26 cellular contexts compared by ENCODE assay signal in genomic region chr12:33180921-33181320, GRCh38.
A peak's percentile ranks its signal among the peaks of the same experiment; 100 is the strongest.
DNase-seq lines count a peak whose midpoint lies in the region; ATAC-seq, FAIRE-seq and TF ChIP-seq lines count a peak whose summit lies in the region.
"Had no signal": no experiment of that assay in that cellular context is flagged by ENCODE, and none has a peak within 500 bp of the region (broad histone marks: within the 10 kb centered on the region; RNA-seq: fewer than 3 reads in every experiment).

No MANE protein-coding gene starts in this region.

- BruUV-seq in HepG2 (replicated peaks; lab: Mats Ljungman, UMichigan) = no TSS peak

- H3K9me3 ChIP-seq in HepG2 (ENCODE audit: low read length) = no peaks in the 10 kb centered on the region; the same call in 1 of the 2 replicates
- H3K9me3 ChIP-seq in right lobe of liver = no peaks in the 10 kb centered on the region
- H3K9me3 ChIP-seq in SJCRH30 (replicated peaks) = no peaks in the 10 kb centered on the region
- H3K9me3 ChIP-seq: A549, esophagus squamous epithelium, pancreas had no signal

- H3K4me2 ChIP-seq in HepG2 (ENCODE audit: low read depth, low read length) = no peak overlapping the region
- H3K4me2 ChIP-seq: A549 had no signal

- in situ Hi-C loops in HepG2 (cut with HindIII; ENCODE audit: extremely low pct_ligation_motif_present, low pct_unique_long_range_greater_than_20kb) = no loop called here

- TF ChIP-seq CTCF in HepG2 (CRISPR knock-in tag; IDR thresholded peaks at IDR 0.05) (no peak), right lobe of liver (IDR thresholded peaks at IDR 0.05) (no peak)

- no peaks in the 10 kb centered on the region for H3K79me2 ChIP-seq in HepG2 (ENCODE audit: insufficient read depth, low read length)

- POLR2A ChIA-PET in HepG2 (lab: Yijun Ruan, JAX) = no interaction called here

- TF ChIP-seq POLR2A in HepG2 (IDR thresholded peaks at IDR 0.05; ENCODE audit: insufficient read depth in 1 of 2, low read depth in 2 of 2, low read length in 2 of 2) (no peak), right lobe of liver (IDR thresholded peaks at IDR 0.05) (no peak)

- H3K27me3 ChIP-seq in HepG2 (ENCODE audit: control insufficient read depth in 1 of 2, insufficient read depth in 2 of 2, low read length in 2 of 2) (no peaks in the 10 kb centered on the region), right lobe of liver (no peaks in the 10 kb centered on the region), SJCRH30 (no peaks in the 10 kb centered on the region)
- H3K27me3 ChIP-seq: esophagus squamous epithelium, pancreas had no signal

- H3K36me3 ChIP-seq in HepG2 (replicated peaks in 1 of 2; ENCODE audit: control insufficient read depth in 1 of 2, insufficient read depth in 2 of 2, low read length in 2 of 2) = no peaks in the 10 kb centered on the region
- no peaks in the 10 kb centered on the region for H3K36me3 ChIP-seq in right lobe of liver
- no peaks in the 10 kb centered on the region for H3K36me3 ChIP-seq in SJCRH30
- H3K36me3 ChIP-seq: esophagus squamous epithelium, pancreas had no signal

- TF ChIP-seq EP300 in HepG2 (IDR thresholded peaks at IDR 0.05; ENCODE audit: low read depth in 2 of 2, low read length in 2 of 2) (no peak), HepG2 (CRISPR knock-in tag; IDR thresholded peaks at IDR 0.05; ENCODE audit: borderline replicate concordance) (no peak)

- no peak for TF ChIP-seq RAD21 in HepG2 (CRISPR knock-in tag; IDR thresholded peaks at IDR 0.05)

- no peaks in the 10 kb centered on the region for H4K20me1 ChIP-seq in HepG2 (ENCODE audit: insufficient read depth, low read length)

- no peak overlapping the region for H3K9ac ChIP-seq in HepG2 (ENCODE audit: insufficient read depth, low read depth, low read length)

- DNase-seq in HepG2 (ENCODE audit: low spot score) (peak; percentile 65), right lobe of liver (no peak), SJCRH30 (peak; percentile 1 to 11), glomerular visceral epithelial cell (ENCODE audit: extremely low spot score) (peak; percentile 42), OCI-M2 (lab: John Stamatoyannopoulos, UW; ENCODE audit: unreplicated experiment) (no peak), cerebellum (ENCODE audit: low spot score) (no peak), NCI-H1105 treated with DMSO at 0.1 percent for 48 hours (lab: John Stamatoyannopoulos, UW) (no peak), midbrain (lab: John Stamatoyannopoulos, UW) (no peak)
- DNase-seq: activated CD4-positive, alpha-beta T cell treated with anti-CD3 and anti-CD28 coated beads, Interleukin-2, amount 50 U/mL, for 1 hour; COR-L47; effector CD8-positive, alpha-beta T cell; esophagus squamous epithelium; IMR-90; left cardiac atrium; mesenchymal stem cell; NCI-H187 treated with DMSO at 0.1 percent for 48 hours; pancreas; right cardiac atrium; stimulated activated CD4-positive, alpha-beta T cell treated with anti-CD3 and anti-CD28 coated beads, Interleukin-15, amount 100 ng/mL, for 24 hours; stimulated activated CD8-positive, alpha-beta memory T cell treated with anti-CD3 and anti-CD28 coated beads, Interleukin-4, amount 100 ng/mL, for 48 hours had no signal

- intact Hi-C loops in HepG2 (cut with micrococcal nuclease; ENCODE audit: unreplicated experiment) = no loop called here
- intact Hi-C loops in right lobe of liver (cut with DNase I) = no loop called here

- H3K27ac ChIP-seq in HepG2 (ENCODE audit: extremely low read length, insufficient read depth, low read length) = no peak overlapping the region
- no peak overlapping the region for H3K27ac ChIP-seq in right lobe of liver
- no peak overlapping the region for H3K27ac ChIP-seq in SJCRH30
- H3K27ac ChIP-seq: A549, esophagus squamous epithelium, pancreas, VCaP had no signal

- no peak for ATAC-seq in HepG2
- no peak for ATAC-seq in right lobe of liver
- ATAC-seq: A549; activated naive CD4-positive, alpha-beta T cell treated with anti-CD3 and anti-CD28 coated beads, Interleukin-2, amount 50 U/mL, for 72 hours; activated T-helper 17 cell treated with anti-CD3 and anti-CD28 coated beads, Interleukin-2, amount 50 U/mL, for 72 hours; left cardiac atrium; natural killer cell treated with Interleukin-12 subunit alpha and Interleukin-12 subunit beta and Interleukin-15 and Interleukin-18, amount 100 ng/mL, for 72 hours; pancreas; right cardiac atrium had no signal

- no peak for FAIRE-seq in HepG2 (lab: Jason Lieb, UNC)
- FAIRE-seq: A549, GM12891, pancreas had no signal

- H3K4me3 ChIP-seq in HepG2 (replicated peaks in 1 of 3; ENCODE audit: insufficient read depth in 1 of 3, low read depth in 2 of 3, low read length in 3 of 3) = no peak overlapping the region
- H3K4me3 ChIP-seq in right lobe of liver = no peak overlapping the region
- no peak overlapping the region for H3K4me3 ChIP-seq in SJCRH30
- H3K4me3 ChIP-seq: A549, esophagus squamous epithelium, pancreas had no signal

- WGBS in HepG2 (ENCODE audit: low lambda C conversion rate) = 17% methylated on average over 1 of the region's 1 CpG
- 40% methylated on average over 1 of the region's 1 CpG for WGBS in right lobe of liver (ENCODE audit: insufficient coverage, low coverage, low lambda C conversion rate, missing lambda C conversion rate)

- H3K4me1 ChIP-seq in HepG2 (ENCODE audit: insufficient read depth, low read length) (0 out of 2 replicates have a peak, but pooled peaks cover 4% of the 10 kb centered on the region), right lobe of liver (no peaks in the 10 kb centered on the region), SJCRH30 (no peaks in the 10 kb centered on the region)
- H3K4me1 ChIP-seq: A549, esophagus squamous epithelium, pancreas had no signal

- H2AFZ ChIP-seq in HepG2 (ENCODE audit: low read length) = no peak overlapping the region

- CTCF ChIA-PET in HepG2 (lab: Yijun Ruan, JAX; ENCODE audit: low intra/inter-chr PET ratio, low total read pairs) = no interaction called here

TF ChIP-seq in HepG2, 621 proteins besides CTCF, POLR2A, EP300 and RAD21:
- no peak for TF ChIP-seq ZNF749 (CRISPR knock-in tag; IDR thresholded peaks at IDR 0.05; ENCODE audit: borderline replicate concordance)
- peak; percentile 57; the same call in 1 of the 2 replicates for TF ChIP-seq FOSL2 (CRISPR knock-in tag; IDR thresholded peaks at IDR 0.05)
- TF ChIP-seq MED8 (CRISPR knock-in tag; IDR thresholded peaks at IDR 0.05; ENCODE audit: insufficient replicate concordance) = no peak
- TF ChIP-seq KMT2B (CRISPR knock-in tag; IDR thresholded peaks at IDR 0.05) = no peak

Comparison
In these comparisons a context has a peak if more than half of its experiments do, and no peak if none do; other contexts are left out.
1. DNase-seq: peak in HepG2 (single experiment), SJCRH30 (2 of 2) and glomerular visceral epithelial cell (single experiment); none in right lobe of liver (0 of 3), OCI-M2 (single experiment), cerebellum (single experiment), NCI-H1105 treated with DMSO at 0.1 percent for 48 hours (single experiment) and midbrain (single experiment).